In genomic region chr15:41894791-41895463, GRCh38 we compare ENCODE assay signal across 8 cellular contexts. TPM values are rescaled to one million over a fixed set of nuclear protein-coding genes. Genes with fewer than 3 reads are reported as not detected.
A peak's percentile ranks its signal among the peaks of the same experiment; 100 is the strongest.
DNase-seq lines count a peak whose midpoint lies in the region; TF ChIP-seq lines count a peak whose summit lies in the region.

No MANE protein-coding gene starts in this region.

- H3K36me3 ChIP-seq in mesendoderm (ENCODE audit: control insufficient read depth, insufficient read depth, low read length) = no peaks in the 10 kb centered on the region

- no CpG with 5 or more reads among the region's 24 CpGs for WGBS in mesendoderm (ENCODE audit: extremely low coverage, insufficient coverage, low lambda C conversion rate)

- no peak overlapping the region for H2BK15ac ChIP-seq in mesendoderm (replicated peaks; ENCODE audit: low read depth)

- CTCF ChIA-PET in HEK293T (lab: Yijun Ruan, JAX) = interaction anchor here (1.4 kb wide), 1 partner anchor 10 kb away, joined by 10 read pairs; no protein-coding TSS in a partner anchor

- no peaks in the 10 kb centered on the region for H3K4me1 ChIP-seq in mesendoderm (ENCODE audit: control insufficient read depth, low read depth, low read length)

- H3K18ac ChIP-seq in mesendoderm (ENCODE audit: low read length) = no peak overlapping the region

- H3K4ac ChIP-seq in mesendoderm (ENCODE audit: low read depth, low read length) = no peak overlapping the region

- H4K8ac ChIP-seq in mesendoderm (ENCODE audit: low read depth, low read length) = no peak overlapping the region

- no peak overlapping the region for H2AK5ac ChIP-seq in mesendoderm (ENCODE audit: low read length)

- DNase-seq in GM10266 (ENCODE audit: extremely low spot score) (peak; percentile 86), HCEC 1CT (peak; percentile 39), NCI-H1105 treated with DMSO at 0.1 percent for 48 hours (lab: John Stamatoyannopoulos, UW) (peak; percentile 28), mesendoderm (peak; percentile 49), HEK293T (ENCODE audit: extremely low spot score) (no peak)
- DNase-seq in activated CD4-positive, alpha-beta T cell treated with anti-CD3 and anti-CD28 coated beads for 4 hours = peak; percentile 80 to 83
- DNase-seq in stimulated activated CD8-positive, alpha-beta memory T cell treated with anti-CD3 and anti-CD28 coated beads, Interleukin-4, amount 100 ng/mL, for 48 hours = peak; percentile 82

- TF ChIP-seq CTCF in GM10266 (IDR thresholded peaks at IDR 0.05; ENCODE audit: control insufficient read depth, insufficient read depth, low read depth, missing control alignments) = peak; percentile 45

- H3K23ac ChIP-seq in mesendoderm (ENCODE audit: low read length) = no peak overlapping the region

- POLR2A ChIA-PET in HEK293T (lab: Yijun Ruan, JAX) = no interaction called here

- no peak overlapping the region for H3K4me2 ChIP-seq in mesendoderm (ENCODE audit: low read length)

- H3K27ac ChIP-seq in cingulate gyrus (ENCODE audit: low read depth, low read length) = peak overlapping the region; percentile 8
- no peak overlapping the region for H3K27ac ChIP-seq in mesendoderm (ENCODE audit: low read depth, low read length)

- no peak overlapping the region for H2BK120ac ChIP-seq in mesendoderm (ENCODE audit: low read depth, low read length)

- H3K79me2 ChIP-seq in mesendoderm (ENCODE audit: control insufficient read depth, insufficient read depth, low read length) = no peaks in the 10 kb centered on the region

- no peaks in the 10 kb centered on the region for H3K27me3 ChIP-seq in mesendoderm (ENCODE audit: insufficient read depth, low read length, poor library complexity)

- H3K79me1 ChIP-seq in mesendoderm (ENCODE audit: low read length) = no peaks in the 10 kb centered on the region

- H3K4me3 ChIP-seq in mesendoderm (ENCODE audit: low read length) = no peak overlapping the region

- peak overlapping the region; percentile 44 for H3K56ac ChIP-seq in mesendoderm (ENCODE audit: low read length)

- H3K9ac ChIP-seq in mesendoderm (ENCODE audit: low read length) = no peak overlapping the region

- H2BK5ac ChIP-seq in mesendoderm (ENCODE audit: low read length) = no peak overlapping the region

- H4K5ac ChIP-seq in mesendoderm (ENCODE audit: low read length) = no peak overlapping the region

TF ChIP-seq in HEK293T, 16 proteins besides CTCF, POLR2A, EP300 and RAD21:
- no peak for TF ChIP-seq TARDBP (IDR thresholded peaks at IDR 0.05)
- no peak for TF ChIP-seq ARNT (IDR thresholded peaks at IDR 0.05)
- no peak for TF ChIP-seq ELF4 (IDR thresholded peaks at IDR 0.05)
- no peak for TF ChIP-seq L3MBTL2 (conservative IDR thresholded peaks at IDR 0.05)
- no peak for TF ChIP-seq LEF1 (IDR thresholded peaks at IDR 0.05; ENCODE audit: borderline replicate concordance)
- TF ChIP-seq NFRKB (IDR thresholded peaks at IDR 0.05) = no peak
- no peak for TF ChIP-seq FOXM1 (IDR thresholded peaks at IDR 0.05; ENCODE audit: borderline replicate concordance)
- no peak for TF ChIP-seq FOXK2 (IDR thresholded peaks at IDR 0.05)
- no peak for TF ChIP-seq ZNF384 (IDR thresholded peaks at IDR 0.05)
- TF ChIP-seq SP1 (IDR thresholded peaks at IDR 0.05) = no peak
- no peak for TF ChIP-seq HDGF (IDR thresholded peaks at IDR 0.05; ENCODE audit: borderline replicate concordance)
- no peak for TF ChIP-seq CTBP1 (IDR thresholded peaks at IDR 0.05; ENCODE audit: borderline replicate concordance)
- TF ChIP-seq SUZ12 (IDR thresholded peaks at IDR 0.05) = no peak
- TF ChIP-seq, protein P1, sequence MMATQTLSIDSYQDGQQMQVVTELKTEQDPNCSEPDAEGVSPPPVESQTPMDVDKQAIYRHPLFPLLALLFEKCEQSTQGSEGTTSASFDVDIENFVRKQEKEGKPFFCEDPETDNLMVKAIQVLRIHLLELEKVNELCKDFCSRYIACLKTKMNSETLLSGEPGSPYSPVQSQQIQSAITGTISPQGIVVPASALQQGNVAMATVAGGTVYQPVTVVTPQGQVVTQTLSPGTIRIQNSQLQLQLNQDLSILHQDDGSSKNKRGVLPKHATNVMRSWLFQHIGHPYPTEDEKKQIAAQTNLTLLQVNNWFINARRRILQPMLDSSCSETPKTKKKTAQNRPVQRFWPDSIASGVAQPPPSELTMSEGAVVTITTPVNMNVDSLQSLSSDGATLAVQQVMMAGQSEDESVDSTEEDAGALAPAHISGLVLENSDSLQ (IDR thresholded peaks at IDR 0.05) = no peak
- TF ChIP-seq BHLHE40 (IDR thresholded peaks at IDR 0.05; ENCODE audit: borderline replicate concordance) = no peak
- TF ChIP-seq FOXA1 (IDR thresholded peaks at IDR 0.05) = no peak

RNA-seq across cellular contexts. Expression of gene SPTBN5, which starts 1.1 kb away (rescaled TPM):
- polyA plus RNA-seq in mesendoderm (2013, experiment 1 of 2) = 0.13 TPM
- polyA plus RNA-seq in mesendoderm (2013, experiment 2 of 2) = 0.15 TPM

RNA-seq across cellular contexts. Expression of gene PLA2G4B, which starts 56.3 kb away (rescaled TPM):
- 4.7 TPM for polyA plus RNA-seq in mesendoderm (2013, experiment 1 of 2)
- polyA plus RNA-seq in mesendoderm (2013, experiment 2 of 2) = 3.4 TPM
